ENCODE assay signal across 1 cellular context in genomic region chr12:46217686-46218508, GRCh38.
A peak's percentile ranks its signal among the peaks of the same experiment; 100 is the strongest.
TF ChIP-seq lines count a peak whose summit lies in the region.

No MANE protein-coding gene starts in this region.

TF ChIP-seq in GM12878, 131 proteins besides CTCF, POLR2A, EP300 and RAD21 (continues in another document):
- TF ChIP-seq REST (IDR thresholded peaks at IDR 0.05; ENCODE audit: low read depth, low read length) (no peak), E2F4 (IDR thresholded peaks at IDR 0.05; ENCODE audit: low read depth, low read length) (no peak), IRF3 (IDR thresholded peaks at IDR 0.05) (no peak), NKRF (conservative IDR thresholded peaks at IDR 0.05) (no peak), RFX5 (IDR thresholded peaks at IDR 0.05; ENCODE audit: low read depth, low read length) (no peak), ETV6 (conservative IDR thresholded peaks at IDR 0.05 in 1 of 2, IDR thresholded peaks at IDR 0.05 in 1 of 2; ENCODE audit: borderline replicate concordance in 1 of 2, low read depth in 1 of 2) (peak in 1 of 2 experiments; percentile 67; a peak in 2 of 4 replicates), ATF7 (IDR thresholded peaks at IDR 0.05; ENCODE audit: low read depth) (peak; percentile 70), IKZF2 (IDR thresholded peaks at IDR 0.05) (peak; percentile 100), YBX1 (IDR thresholded peaks at IDR 0.05) (no peak), PKNOX1 (IDR thresholded peaks at IDR 0.05) (peak; percentile 89), BCL11A (IDR thresholded peaks at IDR 0.05; ENCODE audit: low read depth, low read length) (peak; percentile 98), SMC3 (IDR thresholded peaks at IDR 0.05; ENCODE audit: borderline replicate concordance, low read length) (no peak), YY1 (IDR thresholded peaks at IDR 0.05; ENCODE audit: low read depth, low read length) (0 out of 2 replicates have a peak, but pooled peaks have one; percentile 9), HCFC1 (IDR thresholded peaks at IDR 0.05; ENCODE audit: low read length) (no peak), MAX (IDR thresholded peaks at IDR 0.05; ENCODE audit: low read depth, low read length) (no peak), NFYA (IDR thresholded peaks at IDR 0.05; ENCODE audit: borderline replicate concordance, low read depth, low read length) (no peak), IKZF1 (conservative IDR thresholded peaks at IDR 0.05) (peak; percentile 100), BACH1 (IDR thresholded peaks at IDR 0.05; ENCODE audit: borderline replicate concordance) (peak; percentile 96), RELB (IDR thresholded peaks at IDR 0.05; ENCODE audit: low read depth) (peak; percentile 96), CEBPB (IDR thresholded peaks at IDR 0.05; ENCODE audit: borderline replicate concordance in 1 of 2, low read depth in 2 of 2, low read length in 2 of 2) (peak in 1 of 2 experiments; percentile 87; a peak in 2 of 4 replicates), ZBTB11 (CRISPR knock-in tag; IDR thresholded peaks at IDR 0.05) (no peak), SIX5 (IDR thresholded peaks at IDR 0.05; ENCODE audit: low read depth, low read length, severe bottlenecking) (no peak), RELA (IDR thresholded peaks at IDR 0.05; ENCODE audit: borderline replicate concordance, partially characterized antibody) (no peak), POLR2AphosphoS5 (IDR thresholded peaks at IDR 0.05; ENCODE audit: low read length) (peak; percentile 39; the same call in 1 of the 2 replicates), SMAD5 (IDR thresholded peaks at IDR 0.05; ENCODE audit: low read depth) (no peak), NR2C1 (IDR thresholded peaks at IDR 0.05) (no peak), USF1 (IDR thresholded peaks at IDR 0.05; ENCODE audit: borderline replicate concordance, extremely low read length, insufficient read depth, low read depth, low read length) (no peak), EED (IDR thresholded peaks at IDR 0.05; ENCODE audit: low read depth) (peak; percentile 99), NR2C2 (IDR thresholded peaks at IDR 0.05; ENCODE audit: borderline replicate concordance, control insufficient read depth, insufficient read length, low read depth) (no peak), MEF2B (IDR thresholded peaks at IDR 0.05; ENCODE audit: partially characterized antibody, poor library complexity, severe bottlenecking) (peak; percentile 94), ZNF384 (IDR thresholded peaks at IDR 0.05; ENCODE audit: borderline replicate concordance, low read depth, low read length) (no peak), ATF3 (IDR thresholded peaks at IDR 0.05; ENCODE audit: borderline replicate concordance, extremely low read depth, low read depth, low read length) (no peak), SPI1 (IDR thresholded peaks at IDR 0.05; ENCODE audit: borderline replicate concordance, insufficient read depth, low read depth, low read length) (peak; percentile 100), NFXL1 (IDR thresholded peaks at IDR 0.05; ENCODE audit: borderline replicate concordance) (no peak), RAD51 (IDR thresholded peaks at IDR 0.05) (no peak), PRDM15 (CRISPR knock-in tag; IDR thresholded peaks at IDR 0.05) (no peak), KDM1A (IDR thresholded peaks at IDR 0.05; ENCODE audit: borderline replicate concordance) (no peak), MTA2 (IDR thresholded peaks at IDR 0.05; ENCODE audit: low read depth) (peak; percentile 97), SMAD1 (IDR thresholded peaks at IDR 0.05; ENCODE audit: low read depth, partially characterized antibody) (no peak), CREM (IDR thresholded peaks at IDR 0.05; ENCODE audit: low read depth) (peak; percentile 73)
